8 cellular contexts compared by ENCODE assay signal in the genomic region with DNA sequence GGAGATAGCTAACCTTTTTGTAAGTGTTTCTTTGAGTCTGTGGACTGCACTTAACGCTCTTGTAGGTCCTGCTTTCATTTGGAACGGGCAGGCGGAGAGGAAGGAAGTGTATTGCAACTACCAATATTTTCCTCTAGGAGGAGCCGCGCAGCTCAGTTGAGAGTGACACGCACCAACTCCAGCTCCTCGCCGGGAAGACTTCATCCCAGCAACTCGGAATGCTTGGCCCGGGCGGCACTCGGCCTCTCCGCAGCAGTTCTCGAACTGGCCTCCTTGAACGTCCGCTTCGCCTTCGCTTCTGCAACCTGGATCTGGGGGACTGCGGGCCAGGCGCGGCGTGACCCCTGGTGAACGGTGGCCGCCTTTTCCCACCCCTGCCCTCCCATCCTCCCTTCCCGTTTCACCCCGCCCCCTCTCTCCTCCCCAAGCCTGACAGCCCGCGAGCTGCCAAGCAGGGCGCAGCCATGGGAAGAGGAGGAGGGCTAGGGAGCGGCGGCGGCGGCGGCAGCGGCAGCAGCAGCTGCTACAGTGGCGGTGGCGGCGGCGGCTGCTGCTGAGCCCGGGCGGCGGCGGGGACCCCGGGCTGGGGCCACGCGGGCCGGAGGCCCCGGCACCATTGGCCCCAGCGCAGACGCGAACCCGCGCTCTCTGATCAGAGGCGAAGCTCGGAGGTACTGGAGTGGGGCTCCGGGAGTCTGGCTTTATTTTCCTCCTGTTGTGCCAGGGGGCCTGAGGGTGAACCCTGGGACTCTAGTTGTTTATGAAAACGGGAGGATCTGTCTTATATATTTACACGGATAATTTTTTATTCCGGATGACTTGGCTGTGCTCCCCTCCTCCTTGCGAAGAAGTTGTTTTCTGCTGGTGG. TPM values are rescaled to one million over a fixed set of nuclear protein-coding genes. Genes with fewer than 3 reads are reported as not detected.
DNase-seq lines count a peak whose midpoint lies in the region; ATAC-seq, FAIRE-seq and TF ChIP-seq lines count a peak whose summit lies in the region.

A gene (plus strand): TSS at position 155 of the 868 bp plus-strand sequence. CDS start 142,436 bp downstream, outside the sequence.

- no peaks in the 10 kb centered on the region for H3K9me3 Mint-ChIP-seq in activated naive CD4-positive, alpha-beta T cell treated with anti-CD3 and anti-CD28 coated beads, Interleukin-2, amount 10 ng/mL, durations not matched to agents 7 days and 5 days
- peaks cover 1% of the 10 kb centered on the region for H3K9me3 Mint-ChIP-seq in neural crest cell
- no peaks in the 10 kb centered on the region for H3K9me3 Mint-ChIP-seq in CD8-positive, alpha-beta T cell

- no peaks in the 10 kb centered on the region for H3K4me1 Mint-ChIP-seq in activated naive CD4-positive, alpha-beta T cell treated with anti-CD3 and anti-CD28 coated beads, Interleukin-2, amount 10 ng/mL, durations not matched to agents 7 days and 5 days
- no peaks in the 10 kb centered on the region for H3K4me1 Mint-ChIP-seq in neural crest cell
- H3K4me1 Mint-ChIP-seq in CD8-positive, alpha-beta T cell (ENCODE audit: low read depth) = no peaks in the 10 kb centered on the region

- DNase-seq in AG08395 (ENCODE audit: low spot score) (peak; percentile 87), GM18507 (ENCODE audit: extremely low spot score, insufficient read length, low read depth) (peak; percentile 22), NCI-H2196 (lab: John Stamatoyannopoulos, UW; ENCODE audit: unreplicated experiment) (peak; percentile 69), globus pallidus (ENCODE audit: low spot score) (peak; percentile 83), neural crest cell (ENCODE audit: low read depth, low spot score) (peak; percentile 73)
- peak; percentile 38 for DNase-seq in activated naive CD4-positive, alpha-beta T cell treated with anti-CD3 and anti-CD28 coated beads, Interleukin-2, amount 10 ng/mL, durations not matched to agents 7 days and 5 days
- no peak for DNase-seq in CD8-positive, alpha-beta T cell

- peaks cover 18% of the 10 kb centered on the region for H3K27me3 Mint-ChIP-seq in activated naive CD4-positive, alpha-beta T cell treated with anti-CD3 and anti-CD28 coated beads, Interleukin-2, amount 10 ng/mL, durations not matched to agents 7 days and 5 days
- H3K27me3 Mint-ChIP-seq in neural crest cell (ENCODE audit: low read depth) = peaks cover 9% of the 10 kb centered on the region
- H3K27me3 Mint-ChIP-seq in CD8-positive, alpha-beta T cell (ENCODE audit: low read depth) = peaks cover 18% of the 10 kb centered on the region

- CTCF ChIA-PET in activated naive CD4-positive, alpha-beta T cell treated with anti-CD3 and anti-CD28 coated beads, Interleukin-2, amount 10 ng/mL, durations not matched to agents 7 days and 5 days (lab: Charles Lee) = interaction anchor here (1.0 to 2.3 kb wide), 5 partner anchors 16 to 466 kb away, joined by 3 to 10 read pairs (median 5); no protein-coding TSS in a partner anchor
- CTCF ChIA-PET in CD8-positive, alpha-beta T cell (lab: Charles Lee) = no interaction called here

- H3K9me3 ChIP-seq in CD8-positive, alpha-beta T cell (ENCODE audit: low read length) = no peaks in the 10 kb centered on the region

- H3K4me3 Mint-ChIP-seq in activated naive CD4-positive, alpha-beta T cell treated with anti-CD3 and anti-CD28 coated beads, Interleukin-2, amount 10 ng/mL, durations not matched to agents 7 days and 5 days = no peak within 1 kb of the TSS
- H3K4me3 Mint-ChIP-seq in neural crest cell = no peak within 1 kb of the TSS
- H3K4me3 Mint-ChIP-seq in CD8-positive, alpha-beta T cell = no peak within 1 kb of the TSS

- no peak for FAIRE-seq in GM18507 (lab: Jason Lieb, UNC)

- H3K27me3 ChIP-seq in CD8-positive, alpha-beta T cell (ENCODE audit: insufficient read depth, low read length) = peaks cover 8% of the 10 kb centered on the region

- ATAC-seq in HG03039 (IDR thresholded peaks at IDR 0.05; ENCODE audit: unreplicated experiment) = peak; percentile 76
- no peak for ATAC-seq in CD8-positive, alpha-beta T cell

- H3K36me3 Mint-ChIP-seq in activated naive CD4-positive, alpha-beta T cell treated with anti-CD3 and anti-CD28 coated beads, Interleukin-2, amount 10 ng/mL, durations not matched to agents 7 days and 5 days = no peaks in the 10 kb centered on the region
- no peaks in the 10 kb centered on the region for H3K36me3 Mint-ChIP-seq in neural crest cell (ENCODE audit: low read depth)
- no peaks in the 10 kb centered on the region for H3K36me3 Mint-ChIP-seq in CD8-positive, alpha-beta T cell

- H3K4me3 ChIP-seq in CD8-positive, alpha-beta T cell (ENCODE audit: low read depth, low read length) = no peak within 1 kb of the TSS

- H3K27ac Mint-ChIP-seq in activated naive CD4-positive, alpha-beta T cell treated with anti-CD3 and anti-CD28 coated beads, Interleukin-2, amount 10 ng/mL, durations not matched to agents 7 days and 5 days = no peak within 1 kb of the TSS
- no peak within 1 kb of the TSS for H3K27ac Mint-ChIP-seq in neural crest cell (ENCODE audit: unreplicated experiment)
- no peak within 1 kb of the TSS for H3K27ac Mint-ChIP-seq in CD8-positive, alpha-beta T cell

- H3K36me3 ChIP-seq in CD8-positive, alpha-beta T cell (ENCODE audit: insufficient read depth, low read length) = no peaks in the 10 kb centered on the region

- intact Hi-C loops in CD8-positive, alpha-beta T cell (cut with DNase I, micrococcal nuclease) = no loop called here

- no peak within 1 kb of the TSS for H3K27ac ChIP-seq in CD8-positive, alpha-beta T cell (ENCODE audit: low read depth, low read length)

- TF ChIP-seq CTCF in neural crest cell (conservative IDR thresholded peaks at IDR 0.05) = peak; percentile 78
- TF ChIP-seq CTCF in CD8-positive, alpha-beta T cell (IDR thresholded peaks at IDR 0.05) = no peak

- POLR2A ChIA-PET in CD8-positive, alpha-beta T cell (lab: Charles Lee) = no interaction called here

- peaks cover 5% of the 10 kb centered on the region for H3K4me1 ChIP-seq in CD8-positive, alpha-beta T cell (ENCODE audit: insufficient read depth, low read length)

RNA-seq across cellular contexts. Expression of the gene that starts here (rescaled TPM):
- total RNA-seq in neural crest cell = 0.27 and 0.61 TPM in 2 replicates
- total RNA-seq in CD8-positive, alpha-beta T cell = not detected

Comparison
In these comparisons a context has a peak if more than half of its experiments do, and no peak if none do; other contexts are left out.
1. Peak in DNase-seq in neural crest cell; RNA of the gene not detected or under 1 TPM.
2. DNase-seq: peak in AG08395 (single experiment), GM18507 (single experiment), NCI-H2196 (single experiment), activated naive CD4-positive, alpha-beta T cell treated with anti-CD3 and anti-CD28 coated beads, Interleukin-2, amount 10 ng/mL, durations not matched to agents 7 days and 5 days (single experiment) and globus pallidus (single experiment); none in CD8-positive, alpha-beta T cell (0 of 7).